Comparison of ENCODE assay signal across 25 cellular contexts in the genomic region with DNA sequence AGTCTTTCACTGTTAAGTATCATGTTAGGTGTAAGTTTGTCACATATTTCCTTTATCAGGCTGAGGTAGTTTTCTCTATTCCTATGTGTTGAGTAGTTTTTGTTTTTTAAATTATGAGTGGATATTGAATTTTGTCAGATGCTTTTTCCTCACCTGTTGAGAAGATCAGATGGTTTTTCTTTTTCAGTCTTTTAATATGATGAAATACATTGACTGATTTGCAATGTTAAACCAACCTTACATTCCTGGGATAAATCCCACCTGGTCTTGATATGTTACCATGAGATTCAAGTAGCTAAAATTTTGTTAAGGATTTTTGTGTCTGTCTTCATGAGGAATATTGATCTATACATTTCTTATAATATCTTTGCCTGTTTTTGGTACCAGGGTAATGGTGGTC.
"Had no signal": no experiment of that assay in that cellular context is flagged by ENCODE, and none has a peak within 500 bp of the region (broad histone marks: within the 10 kb centered on the region; RNA-seq: fewer than 3 reads in every experiment).

No MANE protein-coding gene starts in this region.

- H3K27ac ChIP-seq: ovary, skin epidermis, stomach, thoracic aorta, vagina had no signal

- H3K4me3 ChIP-seq: left ventricle myocardium inferior, lung, mucosa of descending colon, ovary, skin epidermis, stomach, thoracic aorta, tibial nerve, vagina had no signal

- H3K27me3 Mint-ChIP-seq: natural killer cell treated with Interleukin-12 subunit alpha and Interleukin-12 subunit beta and Interleukin-15 and Interleukin-18, amount 100 ng/mL, for 72 hours; progenitor cell of endocrine pancreas; stimulated activated naive B cell treated with anti-CD40 and anti-IgM and Interleukin-4, amounts not matched to agents 10 μg/mL and 1 μg/mL and 100 μg/mL, for 72 hours; type B pancreatic cell had no signal

- H3K27me3 ChIP-seq: ovary, stomach, tibial nerve, vagina had no signal

- ATAC-seq: mucosa of descending colon; naive thymus-derived CD4-positive, alpha-beta T cell; natural killer cell treated with Interleukin-12 subunit alpha and Interleukin-12 subunit beta and Interleukin-15 and Interleukin-18, amount 100 ng/mL, for 72 hours; right cardiac atrium; sciatic nerve; stimulated activated naive B cell treated with anti-CD40 and anti-IgM and Interleukin-4, amounts not matched to agents 10 μg/mL and 1 μg/mL and 100 μg/mL, for 72 hours; stimulated activated naive CD8-positive, alpha-beta T cell treated with anti-CD3 and anti-CD28 coated beads, Interleukin-15, Interleukin-2, amounts not matched to agents 100 U/mL and 50 U/mL, for 24 hours had no signal

- H3K9me3 ChIP-seq: ovary, vagina had no signal

- H3K36me3 ChIP-seq: ovary, thoracic aorta, tibial nerve, vagina had no signal

- H3K27ac Mint-ChIP-seq: naive thymus-derived CD4-positive, alpha-beta T cell; natural killer cell treated with Interleukin-12 subunit alpha and Interleukin-12 subunit beta and Interleukin-15 and Interleukin-18, amount 100 ng/mL, for 72 hours; progenitor cell of endocrine pancreas; stimulated activated naive B cell treated with anti-CD40 and anti-IgM and Interleukin-4, amounts not matched to agents 10 μg/mL and 1 μg/mL and 100 μg/mL, for 72 hours; type B pancreatic cell had no signal

- H3K9me3 Mint-ChIP-seq: natural killer cell treated with Interleukin-12 subunit alpha and Interleukin-12 subunit beta and Interleukin-15 and Interleukin-18, amount 100 ng/mL, for 72 hours; type B pancreatic cell had no signal

- H3K4me3 Mint-ChIP-seq: natural killer cell treated with Interleukin-12 subunit alpha and Interleukin-12 subunit beta and Interleukin-15 and Interleukin-18, amount 100 ng/mL, for 72 hours; stimulated activated naive B cell treated with anti-CD40 and anti-IgM and Interleukin-4, amounts not matched to agents 10 μg/mL and 1 μg/mL and 100 μg/mL, for 72 hours; type B pancreatic cell had no signal

- DNase-seq: hypothalamus; islet precursor cell; left ventricle myocardium inferior; mesendoderm; midbrain; mucosa of descending colon; naive thymus-derived CD4-positive, alpha-beta T cell; ovary; right cardiac atrium; stimulated activated CD4-positive, alpha-beta T cell treated with anti-CD3 and anti-CD28 coated beads, Interleukin-12 subunit alpha, Interleukin-12 subunit beta, amount 100 ng/mL, for 4 hours; stimulated activated CD4-positive, alpha-beta T cell treated with anti-CD3 and anti-CD28 coated beads, Interleukin-15, amount 100 ng/mL, for 24 hours; stimulated activated CD4-positive, alpha-beta T cell treated with anti-CD3 and anti-CD28 coated beads, Interleukin-2, amount 100 ng/mL, for 24 hours; stimulated activated CD4-positive, alpha-beta T cell treated with anti-CD3 and anti-CD28 coated beads, Interleukin-4, amount 100 ng/mL, for 1 hour; stimulated activated naive B cell treated with anti-CD40 and anti-IgM and Interleukin-4, amounts not matched to agents 10 μg/mL and 1 μg/mL and 100 μg/mL, for 72 hours; stimulated activated naive CD8-positive, alpha-beta T cell treated with anti-CD3 and anti-CD28 coated beads, Interleukin-15, Interleukin-2, amounts not matched to agents 100 U/mL and 50 U/mL, for 24 hours; stomach had no signal
